21 cellular contexts compared by ENCODE assay signal in the genomic region with DNA sequence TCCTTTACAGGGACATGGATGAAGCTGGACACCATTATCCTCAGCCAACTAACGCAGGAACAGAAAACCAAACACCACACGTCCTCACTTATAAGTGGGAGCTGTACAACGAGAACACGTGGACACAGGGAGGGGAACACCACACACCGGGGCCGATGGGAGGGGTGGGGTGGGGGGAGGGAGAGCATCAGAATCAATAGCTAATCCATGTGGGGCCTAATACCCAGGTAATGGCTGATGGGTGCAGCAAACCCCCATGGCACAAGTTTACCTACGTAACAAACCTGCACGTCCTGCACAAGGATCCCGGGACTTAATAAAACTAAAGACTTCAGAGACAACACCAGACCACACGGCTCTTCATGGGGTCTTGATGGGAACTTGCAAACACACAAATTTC.
"Had no signal": no experiment of that assay in that cellular context is flagged by ENCODE, and none has a peak within 500 bp of the region (broad histone marks: within the 10 kb centered on the region; RNA-seq: fewer than 3 reads in every experiment).

No MANE protein-coding gene starts in this region.

- H3K36me3 Mint-ChIP-seq: mesothelial cell of epicardium had no signal

- DNase-seq: dermis blood vessel endothelial cell; dorsolateral prefrontal cortex; effector CD4-positive, alpha-beta T cell; effector memory CD4-positive, alpha-beta T cell; esophagus squamous epithelium; foreskin fibroblast; foreskin melanocyte; gastrocnemius medialis; glutamatergic neuron; head of caudate nucleus; heart right ventricle; hippocampal formation; left cardiac atrium; mammary epithelial cell had no signal

- H3K4me3 Mint-ChIP-seq: memory B cell, mesothelial cell of epicardium had no signal

- H3K27me3 ChIP-seq: dorsolateral prefrontal cortex, esophagus squamous epithelium, gastrocnemius medialis, heart right ventricle had no signal

- H3K36me3 ChIP-seq: esophagus squamous epithelium, gastrocnemius medialis, heart right ventricle, left lung, lower lobe of right lung had no signal

- H3K27ac Mint-ChIP-seq: memory B cell, mesothelial cell of epicardium had no signal

- H3K27ac ChIP-seq: coronary artery, dorsolateral prefrontal cortex, esophagus squamous epithelium, gastrocnemius medialis, heart right ventricle, left lung, lower lobe of right lung had no signal

- H3K4me1 Mint-ChIP-seq: memory B cell, mesothelial cell of epicardium had no signal

- H3K4me3 ChIP-seq: coronary artery, dorsolateral prefrontal cortex, esophagus squamous epithelium, gastrocnemius medialis, heart right ventricle, left lung, lower lobe of right lung, mucosa of descending colon had no signal

- H3K9me3 ChIP-seq: gastrocnemius medialis, mucosa of descending colon had no signal

- H3K4me1 ChIP-seq: gastrocnemius medialis, heart right ventricle, left lung, lower lobe of right lung had no signal

- ATAC-seq: gastrocnemius medialis, heart right ventricle, left cardiac atrium, left lung, left ventricle myocardium superior, lower lobe of right lung, mucosa of descending colon had no signal
